24 cellular contexts compared by ENCODE assay signal in genomic region chr12:130043685-130044421, GRCh38.
A peak's percentile ranks its signal among the peaks of the same experiment; 100 is the strongest.
DNase-seq lines count a peak whose midpoint lies in the region; ATAC-seq lines count a peak whose summit lies in the region.
"Had no signal": no experiment of that assay in that cellular context is flagged by ENCODE, and none has a peak within 500 bp of the region (broad histone marks: within the 10 kb centered on the region; RNA-seq: fewer than 3 reads in every experiment).

No MANE protein-coding gene starts in this region.

- peak; percentile 76 for DNase-seq in COLO668 (lab: John Stamatoyannopoulos, UW; ENCODE audit: unreplicated experiment)
- peak; percentile 73 for DNase-seq in NCI-H146 (lab: John Stamatoyannopoulos, UW)
- DNase-seq in NCI-H774 (lab: John Stamatoyannopoulos, UW) = peak; percentile 14
- DNase-seq in left kidney (ENCODE audit: low read depth, low spot score) = peak; percentile 78
- no peak for DNase-seq in GM19238 (ENCODE audit: insufficient read length, low spot score)
- DNase-seq in activated CD4-positive, alpha-beta T cell treated with anti-CD3 and anti-CD28 coated beads, Interleukin-2, amount 10 ng/mL, durations not matched to agents 7 days and 5 days = no peak
- DNase-seq: activated CD4-positive, CD25-positive, alpha-beta regulatory T cell treated with anti-CD3 and anti-CD28 coated beads, Interleukin-2, amount 50 U/mL, for 72 hours; activated CD8-positive, alpha-beta T cell treated with anti-CD3 and anti-CD28 coated beads for 36 hours; activated naive CD4-positive, alpha-beta T cell treated with anti-CD3 and anti-CD28 coated beads, Interleukin-2, amount 50 U/mL, for 16 hours; amniotic stem cell; DMS79 treated with DMSO at 0.1 percent for 48 hours; effector CD4-positive, alpha-beta T cell; kidney; mammary epithelial cell; NCI-H1092; NCI-H2107; NCI-H524 treated with DMSO at 0.1 percent for 48 hours; T-helper 1 cell; trophoblast cell had no signal

- ATAC-seq in HG03469 (IDR thresholded peaks at IDR 0.05; ENCODE audit: unreplicated experiment) (no peak), HG03159 (IDR thresholded peaks at IDR 0.05; ENCODE audit: unreplicated experiment) (no peak)
- ATAC-seq: activated CD8-positive, alpha-beta T cell treated with anti-CD3 and anti-CD28 coated beads for 36 hours; activated T-helper 17 cell treated with anti-CD3 and anti-CD28 coated beads, Interleukin-2, amount 50 U/mL, for 72 hours had no signal

- no peak overlapping the region for H3K4me3 Mint-ChIP-seq in activated CD4-positive, alpha-beta T cell treated with anti-CD3 and anti-CD28 coated beads, Interleukin-2, amount 10 ng/mL, durations not matched to agents 7 days and 5 days
- H3K4me3 Mint-ChIP-seq: activated CD8-positive, alpha-beta T cell treated with anti-CD3 and anti-CD28 coated beads for 36 hours; activated T-helper 17 cell treated with anti-CD3 and anti-CD28 coated beads, Interleukin-2, amount 50 U/mL, for 72 hours; B cell; neural crest cell had no signal

- CTCF ChIA-PET in activated CD4-positive, alpha-beta T cell treated with anti-CD3 and anti-CD28 coated beads, Interleukin-2, amount 10 ng/mL, durations not matched to agents 7 days and 5 days (lab: Charles Lee) = no interaction called here

- peaks cover 13% of the 10 kb centered on the region for H3K4me1 Mint-ChIP-seq in activated CD4-positive, alpha-beta T cell treated with anti-CD3 and anti-CD28 coated beads, Interleukin-2, amount 10 ng/mL, durations not matched to agents 7 days and 5 days

- H3K27ac Mint-ChIP-seq in activated CD4-positive, alpha-beta T cell treated with anti-CD3 and anti-CD28 coated beads, Interleukin-2, amount 10 ng/mL, durations not matched to agents 7 days and 5 days = no peak overlapping the region
- H3K27ac Mint-ChIP-seq: activated CD8-positive, alpha-beta T cell treated with anti-CD3 and anti-CD28 coated beads for 36 hours; activated T-helper 17 cell treated with anti-CD3 and anti-CD28 coated beads, Interleukin-2, amount 50 U/mL, for 72 hours; B cell had no signal

- POLR2A ChIA-PET in activated CD4-positive, alpha-beta T cell treated with anti-CD3 and anti-CD28 coated beads, Interleukin-2, amount 10 ng/mL, durations not matched to agents 7 days and 5 days (lab: Charles Lee) = no interaction called here

- peaks cover 10% of the 10 kb centered on the region for H3K9me3 Mint-ChIP-seq in activated CD4-positive, alpha-beta T cell treated with anti-CD3 and anti-CD28 coated beads, Interleukin-2, amount 10 ng/mL, durations not matched to agents 7 days and 5 days

- H3K36me3 Mint-ChIP-seq in activated CD4-positive, alpha-beta T cell treated with anti-CD3 and anti-CD28 coated beads, Interleukin-2, amount 10 ng/mL, durations not matched to agents 7 days and 5 days (ENCODE audit: low read depth) = no peaks in the 10 kb centered on the region

- peaks cover 27% of the 10 kb centered on the region for H3K27me3 Mint-ChIP-seq in activated CD4-positive, alpha-beta T cell treated with anti-CD3 and anti-CD28 coated beads, Interleukin-2, amount 10 ng/mL, durations not matched to agents 7 days and 5 days

Comparison
In these comparisons a context has a peak if more than half of its experiments do, and no peak if none do; other contexts are left out.
1. DNase-seq: peak in COLO668 (single experiment), NCI-H146 (single experiment), NCI-H774 (single experiment) and left kidney (single experiment); none in GM19238 (single experiment) and activated CD4-positive, alpha-beta T cell treated with anti-CD3 and anti-CD28 coated beads, Interleukin-2, amount 10 ng/mL, durations not matched to agents 7 days and 5 days (single experiment).